In genomic region chr13:111584101-111584500, GRCh38 we compare ENCODE assay signal across 32 cellular contexts.
DNase-seq lines count a peak whose midpoint lies in the region; ATAC-seq, FAIRE-seq and TF ChIP-seq lines count a peak whose summit lies in the region.
"Had no signal": no experiment of that assay in that cellular context is flagged by ENCODE, and none has a peak within 500 bp of the region (broad histone marks: within the 10 kb centered on the region; RNA-seq: fewer than 3 reads in every experiment).

No MANE protein-coding gene starts in this region.

- TF ChIP-seq CTCF in K562 (IDR thresholded peaks at IDR 0.05 in 2 of 3, conservative IDR thresholded peaks at IDR 0.05 in 1 of 3; ENCODE audit: insufficient read depth in 2 of 3, low read depth in 1 of 3, low read length in 3 of 3) (no peak), sigmoid colon (IDR thresholded peaks at IDR 0.05) (no peak)

- peak overlapping the region in 7 of 11 experiments; percentile 5 to 90 (median 69); a peak in 13 of 22 replicates for H3K4me2 ChIP-seq in BLaER1 treated with 17β-estradiol and CSF1 and Interleukin-3, amounts not matched to agents 10 nM and 100 nM
- H3K4me2 ChIP-seq in K562 (ENCODE audit: insufficient read depth, low read length): no peak overlapping the region
- H3K4me2 ChIP-seq: A549, KMS-11 had no signal

- no peak overlapping the region for H3K9ac ChIP-seq in BLaER1 treated with 17β-estradiol and CSF1 and Interleukin-3, amounts not matched to agents 10 nM and 100 nM
- H3K9ac ChIP-seq in K562 (ENCODE audit: insufficient read depth in 1 of 2, low read depth in 2 of 2, low read length in 2 of 2): no peak overlapping the region
- H3K9ac ChIP-seq: KMS-11 had no signal

- TF ChIP-seq POLR2A in K562 (conservative IDR thresholded peaks at IDR 0.05) (no peak), sigmoid colon (IDR thresholded peaks at IDR 0.05) (no peak)

- POLR2A ChIA-PET in K562 (lab: Yijun Ruan, JAX): interaction anchor here (1.4 kb wide), 1 partner anchor 12 kb away, joined by 5 read pairs; no protein-coding TSS in a partner anchor

- H3K9me1 ChIP-seq in K562 (ENCODE audit: control insufficient read depth, insufficient read depth, low read length): no peaks in the 10 kb centered on the region

- BruUV-seq in K562 (replicated peaks; lab: Mats Ljungman, UMichigan): no TSS peak

- FAIRE-seq in K562 (lab: Jason Lieb, UNC): no peak
- FAIRE-seq: A549, G401.6, HTR-8/SVneo, RCC 7860 had no signal

- CTCF ChIA-PET in K562 (lab: Yijun Ruan, JAX; ENCODE audit: low intra/inter-chr PET ratio): no interaction called here

- H3K4me1 ChIP-seq in BLaER1 treated with 17β-estradiol and CSF1 and Interleukin-3, amounts not matched to agents 10 nM and 100 nM: peaks cover 16 to 100% (median 82%) of the 10 kb centered on the region in 10 experiments
- H3K4me1 ChIP-seq in K562 (replicated peaks in 1 of 2; ENCODE audit: control insufficient read depth in 2 of 2, insufficient read depth in 2 of 2, low read length in 2 of 2) (peaks cover 0 to 3% of the 10 kb centered on the region in 2 experiments; a peak in 1 of 5 replicates), sigmoid colon (no peaks in the 10 kb centered on the region)
- H3K4me1 ChIP-seq: A549, breast epithelium, foreskin keratinocyte, heart right ventricle, uterus had no signal

- WGBS in K562 (ENCODE audit: insufficient coverage, low coverage, missing lambda C conversion rate): 0% methylated on average over 12 of the region's 17 CpGs
- 38 to 75% methylated on average over 17 of the region's 17 CpGs for WGBS in sigmoid colon, 2 donors

- H3K27ac ChIP-seq in BLaER1 treated with 17β-estradiol and CSF1 and Interleukin-3, amounts not matched to agents 10 nM and 100 nM: no peak overlapping the region
- H3K27ac ChIP-seq in K562 (ENCODE audit: extremely low read depth, low read depth, low read length) (no peak overlapping the region), sigmoid colon (no peak overlapping the region)
- H3K27ac ChIP-seq: A549, breast epithelium, coronary artery, foreskin keratinocyte, heart right ventricle, KMS-11, uterus had no signal

- TF ChIP-seq EP300 in K562 (IDR thresholded peaks at IDR 0.05; ENCODE audit: low read length) (no peak), sigmoid colon (IDR thresholded peaks at IDR 0.05) (no peak)

- peaks cover 11 to 20% (median 14%) of the 10 kb centered on the region in 11 experiments; a peak in 21 of 22 replicates for H3K9me3 ChIP-seq in BLaER1 treated with 17β-estradiol and CSF1 and Interleukin-3, amounts not matched to agents 10 nM and 100 nM (replicated peaks in 1 of 11)
- H3K9me3 ChIP-seq in K562 (replicated peaks; ENCODE audit: control insufficient read depth, insufficient read depth, low read depth, low read length) (no peaks in the 10 kb centered on the region), sigmoid colon (peaks cover 0 to 6% (median 2%) of the 10 kb centered on the region in 4 donors)
- H3K9me3 ChIP-seq: A549, uterus had no signal

- TF ChIP-seq RAD21 in K562 (CRISPR knock-in tag; conservative IDR thresholded peaks at IDR 0.05 in 1 of 2, IDR thresholded peaks at IDR 0.05 in 1 of 2): no peak

- no peaks in the 10 kb centered on the region for H3K36me3 ChIP-seq in BLaER1 treated with 17β-estradiol and CSF1 and Interleukin-3, amounts not matched to agents 10 nM and 100 nM
- no peaks in the 10 kb centered on the region for H3K36me3 ChIP-seq in K562 (ENCODE audit: control insufficient read depth, insufficient read depth, low read length)
- no peaks in the 10 kb centered on the region for H3K36me3 ChIP-seq in sigmoid colon
- H3K36me3 ChIP-seq: breast epithelium, heart right ventricle, uterus had no signal

- H3K79me2 ChIP-seq in K562 (ENCODE audit: control insufficient read depth, insufficient read depth, low read length): no peaks in the 10 kb centered on the region

- peak; percentile 88 for ATAC-seq in K562
- no peak for ATAC-seq in GM18498 (IDR thresholded peaks at IDR 0.05; ENCODE audit: unreplicated experiment)
- ATAC-seq in HG03280 (IDR thresholded peaks at IDR 0.05; ENCODE audit: unreplicated experiment): no peak
- ATAC-seq: A549; activated CD8-positive, alpha-beta T cell treated with anti-CD3 and anti-CD28 coated beads, Interleukin-2, amount 10 ng/mL, durations not matched to agents 7 days and 5 days; activated naive CD4-positive, alpha-beta T cell treated with anti-CD3 and anti-CD28 coated beads, Interleukin-2, amount 50 U/mL, for 72 hours; effector memory CD8-positive, alpha-beta T cell; foreskin keratinocyte; heart right ventricle; right cardiac atrium had no signal

- H3K4me3 ChIP-seq in BLaER1 treated with 17β-estradiol and CSF1 and Interleukin-3, amounts not matched to agents 10 nM and 100 nM: no peak overlapping the region
- H3K4me3 ChIP-seq in K562 (no peak overlapping the region), sigmoid colon (no peak overlapping the region)
- H3K4me3 ChIP-seq: A549, breast epithelium, coronary artery, heart right ventricle, uterus had no signal

- in situ Hi-C loops in K562 (cut with MboI): no loop called here

- H3K27me3 ChIP-seq in BLaER1 treated with 17β-estradiol and CSF1 and Interleukin-3, amounts not matched to agents 10 nM and 100 nM: peaks cover 0 to 15% (median 0%) of the 10 kb centered on the region in 11 experiments; a peak in 3 of 22 replicates
- H3K27me3 ChIP-seq in K562 (ENCODE audit: control insufficient read depth in 2 of 2, insufficient read depth in 2 of 2, low read length in 2 of 2) (peaks cover 0 to 23% of the 10 kb centered on the region in 2 experiments; a peak in 2 of 5 replicates), sigmoid colon (no peaks in the 10 kb centered on the region)
- H3K27me3 ChIP-seq: foreskin keratinocyte, uterus had no signal

- peak; percentile 13 for DNase-seq in HuH-7.5 (ENCODE audit: low spot score)
- DNase-seq in K562 (ENCODE audit: extremely low read depth in 1 of 4, low spot score in 3 of 4): peak; percentile 8 to 49 (median 24)
- peak; percentile 54 for DNase-seq in sigmoid colon
- no peak for DNase-seq in NCI-H1417 treated with DMSO at 0.1 percent for 48 hours (lab: John Stamatoyannopoulos, UW)
- no peak for DNase-seq in NCI-H1105 (lab: John Stamatoyannopoulos, UW)
- DNase-seq: activated CD8-positive, alpha-beta T cell treated with anti-CD3 and anti-CD28 coated beads, Interleukin-2, amount 10 ng/mL, durations not matched to agents 7 days and 5 days; AML-193; CD8-positive, alpha-beta memory T cell; effector memory CD8-positive, alpha-beta T cell; erythroblast; foreskin keratinocyte; GOT3; heart right ventricle; mammary epithelial cell; NCI-H1694; NCI-H524; right cardiac atrium; stimulated activated CD4-positive, alpha-beta T cell treated with anti-CD3 and anti-CD28 coated beads, Interleukin-12 subunit alpha, Interleukin-12 subunit beta, amount 100 ng/mL, for 4 hours; stimulated activated CD4-positive, alpha-beta T cell treated with anti-CD3 and anti-CD28 coated beads, Interleukin-4, amount 100 ng/mL, for 4 hours; stimulated activated naive CD4-positive, alpha-beta T cell; uterus had no signal

- intact Hi-C loops in K562 (cut with micrococcal nuclease): no loop called here
- intact Hi-C loops in sigmoid colon (cut with DNase I): no loop called here

- H2AFZ ChIP-seq in K562 (ENCODE audit: low read depth, low read length): 0 out of 2 replicates have a peak overlapping the region, but pooled peaks have one; percentile 32

- no peaks in the 10 kb centered on the region for H4K20me1 ChIP-seq in BLaER1 treated with 17β-estradiol and CSF1 and Interleukin-3, amounts not matched to agents 10 nM and 100 nM
- H4K20me1 ChIP-seq in K562 (replicated peaks; ENCODE audit: control insufficient read depth, insufficient read depth, low read length): no peaks in the 10 kb centered on the region

TF ChIP-seq in K562, 482 proteins besides CTCF, POLR2A, EP300 and RAD21 (continues in another document):
- no peak for TF ChIP-seq NCOA2 (IDR thresholded peaks at IDR 0.05; ENCODE audit: partially characterized antibody in 2 of 2)
- TF ChIP-seq, protein P1, sequence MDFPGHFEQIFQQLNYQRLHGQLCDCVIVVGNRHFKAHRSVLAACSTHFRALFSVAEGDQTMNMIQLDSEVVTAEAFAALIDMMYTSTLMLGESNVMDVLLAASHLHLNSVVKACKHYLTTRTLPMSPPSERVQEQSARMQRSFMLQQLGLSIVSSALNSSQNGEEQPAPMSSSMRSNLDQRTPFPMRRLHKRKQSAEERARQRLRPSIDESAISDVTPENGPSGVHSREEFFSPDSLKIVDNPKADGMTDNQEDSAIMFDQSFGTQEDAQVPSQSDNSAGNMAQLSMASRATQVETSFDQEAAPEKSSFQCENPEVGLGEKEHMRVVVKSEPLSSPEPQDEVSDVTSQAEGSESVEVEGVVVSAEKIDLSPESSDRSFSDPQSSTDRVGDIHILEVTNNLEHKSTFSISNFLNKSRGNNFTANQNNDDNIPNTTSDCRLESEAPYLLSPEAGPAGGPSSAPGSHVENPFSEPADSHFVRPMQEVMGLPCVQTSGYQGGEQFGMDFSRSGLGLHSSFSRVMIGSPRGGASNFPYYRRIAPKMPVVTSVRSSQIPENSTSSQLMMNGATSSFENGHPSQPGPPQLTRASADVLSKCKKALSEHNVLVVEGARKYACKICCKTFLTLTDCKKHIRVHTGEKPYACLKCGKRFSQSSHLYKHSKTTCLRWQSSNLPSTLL (IDR thresholded peaks at IDR 0.05): no peak
- TF ChIP-seq ATF2 (CRISPR knock-in tag; IDR thresholded peaks at IDR 0.05): no peak
- TF ChIP-seq GATA2 (CRISPR knock-in tag; IDR thresholded peaks at IDR 0.05): no peak
- no peak for TF ChIP-seq MAFG (tag; conservative IDR thresholded peaks at IDR 0.05)
- TF ChIP-seq IRF1 (CRISPR knock-in tag; IDR thresholded peaks at IDR 0.05; ENCODE audit: borderline replicate concordance): no peak
- TF ChIP-seq EHMT2 (IDR thresholded peaks at IDR 0.05): no peak
- TF ChIP-seq ATF1 (CRISPR knock-in tag; IDR thresholded peaks at IDR 0.05): no peak
- TF ChIP-seq ATF1 (tag; IDR thresholded peaks at IDR 0.05): peak; percentile 23; the same call in 1 of the 2 replicates

Comparison
In these comparisons a context has a peak if more than half of its experiments do, and no peak if none do; other contexts are left out.
1. DNase-seq: peak in HuH-7.5 (single experiment), K562 (4 of 4) and sigmoid colon (single experiment); none in NCI-H1417 treated with DMSO at 0.1 percent for 48 hours (single experiment) and NCI-H1105 (single experiment).